ENCODE assay signal across 25 cellular contexts in the genomic region with DNA sequence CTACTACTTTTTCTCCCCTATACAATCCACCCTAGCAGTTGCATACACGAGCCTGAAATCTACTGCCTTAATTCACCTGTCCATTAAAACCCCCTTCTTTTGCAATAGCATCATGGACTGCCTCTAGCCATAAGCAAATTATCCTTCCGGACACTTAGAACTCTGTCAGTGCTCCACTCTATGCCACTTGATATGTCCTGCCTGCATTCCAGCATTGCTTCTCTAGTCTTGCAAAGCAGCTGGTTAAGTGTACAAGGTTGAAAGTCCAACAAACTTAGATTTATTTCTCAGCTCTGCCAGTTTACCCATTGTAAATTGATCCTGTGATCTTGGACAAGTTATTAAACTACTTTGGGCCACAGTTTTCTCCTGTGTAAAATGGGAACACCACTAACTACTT.
"Had no signal": no experiment of that assay in that cellular context is flagged by ENCODE, and none has a peak within 500 bp of the region (broad histone marks: within the 10 kb centered on the region; RNA-seq: fewer than 3 reads in every experiment).

No MANE protein-coding gene starts in this region.

- H3K9me3 ChIP-seq: adrenal gland, breast epithelium, lower lobe of right lung, neutrophil, ovary, prostate gland, stomach, suprapubic skin, vagina had no signal

- H3K4me3 Mint-ChIP-seq: activated naive CD8-positive, alpha-beta T cell; activated T-cell treated with anti-CD3 and anti-CD28 coated beads, Interleukin-2, amount 50 U/mL, for 4 hours; immature natural killer cell; natural killer cell treated with Interleukin-12 subunit alpha and Interleukin-12 subunit beta and Interleukin-15 and Interleukin-18, amount 100 ng/mL, for 72 hours; stimulated activated memory B cell treated with anti-CD40 and anti-IgM and Interleukin-4, amounts not matched to agents 10 μg/mL and 1 μg/mL and 100 μg/mL, for 72 hours had no signal

- H3K4me3 ChIP-seq: adrenal gland, breast epithelium, lower lobe of right lung, ovary, prostate gland, smooth muscle cell, stomach, suprapubic skin, vagina had no signal

- ATAC-seq: activated T-cell treated with anti-CD3 and anti-CD28 coated beads, Interleukin-2, amount 50 U/mL, for 4 hours; natural killer cell treated with Interleukin-12 subunit alpha and Interleukin-12 subunit beta and Interleukin-15 and Interleukin-18, amount 100 ng/mL, for 72 hours; sciatic nerve; stimulated activated memory B cell treated with anti-CD40 and anti-IgM and Interleukin-4, amounts not matched to agents 10 μg/mL and 1 μg/mL and 100 μg/mL, for 72 hours had no signal

- H3K4me1 ChIP-seq: adrenal gland, breast epithelium, lower lobe of right lung, prostate gland, stomach, suprapubic skin, vagina had no signal

- H3K36me3 Mint-ChIP-seq: activated naive CD8-positive, alpha-beta T cell; immature natural killer cell; natural killer cell treated with Interleukin-12 subunit alpha and Interleukin-12 subunit beta and Interleukin-15 and Interleukin-18, amount 100 ng/mL, for 72 hours; stimulated activated memory B cell treated with anti-CD40 and anti-IgM and Interleukin-4, amounts not matched to agents 10 μg/mL and 1 μg/mL and 100 μg/mL, for 72 hours had no signal

- H3K4me2 ChIP-seq: smooth muscle cell had no signal

- FAIRE-seq: astrocyte, endometrium had no signal

- H3K27ac ChIP-seq: adrenal gland, breast epithelium, lower lobe of right lung, neutrophil, ovary, prostate gland, stomach, suprapubic skin, vagina had no signal

- H3K9me3 Mint-ChIP-seq: activated T-cell treated with anti-CD3 and anti-CD28 coated beads, Interleukin-2, amount 50 U/mL, for 4 hours; activated T-helper 2 cell treated with anti-CD3 and anti-CD28 coated beads, Interferon-gamma antibody, Interleukin-2, Interleukin-4, amounts not matched to agents 10 μg/mL and 5 μg/mL and 100 μg/mL, durations not matched to agents 14 hours and 24 hours and 36 hours; immature natural killer cell; natural killer cell treated with Interleukin-12 subunit alpha and Interleukin-12 subunit beta and Interleukin-15 and Interleukin-18, amount 100 ng/mL, for 72 hours; stimulated activated memory B cell treated with anti-CD40 and anti-IgM and Interleukin-4, amounts not matched to agents 10 μg/mL and 1 μg/mL and 100 μg/mL, for 72 hours had no signal

- DNase-seq: activated naive CD4-positive, alpha-beta T cell; activated T-cell treated with anti-CD3 and anti-CD28 coated beads, Interleukin-2, amount 50 U/mL, for 4 hours; adrenal gland; cortex of kidney; foreskin fibroblast; immature natural killer cell; lower lobe of right lung; ovary; stimulated activated CD4-positive, alpha-beta T cell treated with anti-CD3 and anti-CD28 coated beads, Interleukin-15, amount 100 ng/mL, for 24 hours; stomach; T-helper 9 cell; trophoblast cell had no signal

- H3K27ac Mint-ChIP-seq: activated naive CD8-positive, alpha-beta T cell; activated T-helper 2 cell treated with anti-CD3 and anti-CD28 coated beads, Interferon-gamma antibody, Interleukin-2, Interleukin-4, amounts not matched to agents 10 μg/mL and 5 μg/mL and 100 μg/mL, durations not matched to agents 14 hours and 24 hours and 36 hours; immature natural killer cell; natural killer cell treated with Interleukin-12 subunit alpha and Interleukin-12 subunit beta and Interleukin-15 and Interleukin-18, amount 100 ng/mL, for 72 hours; stimulated activated memory B cell treated with anti-CD40 and anti-IgM and Interleukin-4, amounts not matched to agents 10 μg/mL and 1 μg/mL and 100 μg/mL, for 72 hours had no signal

- H3K4me1 Mint-ChIP-seq: immature natural killer cell; stimulated activated memory B cell treated with anti-CD40 and anti-IgM and Interleukin-4, amounts not matched to agents 10 μg/mL and 1 μg/mL and 100 μg/mL, for 72 hours had no signal

- H3K27me3 Mint-ChIP-seq: stimulated activated memory B cell treated with anti-CD40 and anti-IgM and Interleukin-4, amounts not matched to agents 10 μg/mL and 1 μg/mL and 100 μg/mL, for 72 hours had no signal
